Comparison of ENCODE assay signal across 18 cellular contexts in the genomic region with DNA sequence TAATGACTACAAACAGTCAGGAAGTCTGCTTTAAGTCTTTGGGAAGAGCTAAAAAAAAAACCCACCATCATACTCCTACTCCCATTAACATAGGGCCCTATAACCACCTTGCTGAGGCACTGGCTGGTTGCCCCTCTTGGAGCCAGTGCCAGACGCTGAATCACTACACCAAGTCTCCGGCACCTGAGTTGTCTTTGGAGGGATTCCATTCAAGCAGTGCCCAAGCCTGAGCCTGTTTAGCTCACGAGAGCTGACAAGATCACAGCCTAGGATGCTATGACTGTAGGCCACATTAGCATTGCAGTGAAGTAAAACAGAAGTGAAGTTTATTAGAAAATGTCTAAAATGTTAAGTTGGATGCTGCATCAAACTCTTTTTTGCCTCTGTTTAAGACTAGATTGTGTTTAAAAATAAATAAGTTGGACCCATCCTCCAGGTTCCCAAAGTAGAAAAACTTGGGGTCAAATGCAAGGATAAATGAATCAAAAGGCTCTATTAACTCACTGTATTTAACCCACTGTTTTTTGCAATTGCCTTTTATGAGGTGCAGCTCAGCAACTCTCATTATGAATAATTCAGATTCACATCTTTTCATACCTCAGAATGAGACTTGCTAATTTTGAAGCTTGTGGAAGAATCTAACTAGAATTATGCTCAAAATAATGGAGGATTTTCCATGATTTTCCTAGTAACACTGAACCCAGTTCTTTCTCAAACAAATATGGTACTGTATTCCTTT.
A peak's percentile ranks its signal among the peaks of the same experiment; 100 is the strongest.
DNase-seq lines count a peak whose midpoint lies in the region; ATAC-seq and TF ChIP-seq lines count a peak whose summit lies in the region.
"Had no signal": no experiment of that assay in that cellular context is flagged by ENCODE, and none has a peak within 500 bp of the region (broad histone marks: within the 10 kb centered on the region; RNA-seq: fewer than 3 reads in every experiment).

No MANE protein-coding gene starts in this region.

- no peak for TF ChIP-seq CTCF in type B pancreatic cell (conservative IDR thresholded peaks at IDR 0.05)

- ATAC-seq in memory B cell (ENCODE audit: low read depth), result no peak

- H3K4me1 Mint-ChIP-seq in activated naive CD8-positive, alpha-beta T cell (ENCODE audit: low read depth), result peaks cover 89% of the 10 kb centered on the region
- H3K4me1 Mint-ChIP-seq in memory B cell, result peaks cover 57% of the 10 kb centered on the region
- H3K4me1 Mint-ChIP-seq in type B pancreatic cell (ENCODE audit: unreplicated experiment), result peaks cover 59% of the 10 kb centered on the region

- H3K27ac ChIP-seq in substantia nigra (ENCODE audit: low read depth, low read length, poor library complexity, severe bottlenecking), result no peak overlapping the region
- H3K27ac ChIP-seq: brain microvascular endothelial cell, PC-9, WERI-Rb-1 had no signal

- DNase-seq in stimulated activated CD4-positive, alpha-beta T cell treated with anti-CD3 and anti-CD28 coated beads, Interleukin-4, amount 100 ng/mL, for 24 hours, result peak; percentile 37
- no peak for DNase-seq in stimulated activated CD4-positive, alpha-beta T cell treated with anti-CD3 and anti-CD28 coated beads, Interleukin-4, amount 100 ng/mL, for 1 hour
- DNase-seq in memory B cell (ENCODE audit: low spot score in 2 of 2) (no peak), type B pancreatic cell (ENCODE audit: extremely low spot score, unreplicated experiment) (no peak), DMS 273 (lab: John Stamatoyannopoulos, UW; ENCODE audit: unreplicated experiment) (no peak), substantia nigra (lab: John Stamatoyannopoulos, UW) (no peak), NCI-H446 (lab: John Stamatoyannopoulos, UW) (no peak)
- DNase-seq: BE2C; brain microvascular endothelial cell; effector CD8-positive, alpha-beta T cell; EL; foreskin fibroblast; KBM-7; NCI-H1694; nucleus accumbens; PC-9; WERI-Rb-1 had no signal

- no peaks in the 10 kb centered on the region for H3K27me3 Mint-ChIP-seq in activated naive CD8-positive, alpha-beta T cell
- H3K27me3 Mint-ChIP-seq in memory B cell, result no peaks in the 10 kb centered on the region
- no peaks in the 10 kb centered on the region for H3K27me3 Mint-ChIP-seq in type B pancreatic cell

- H3K9me3 Mint-ChIP-seq in activated naive CD8-positive, alpha-beta T cell (ENCODE audit: low read depth), result no peaks in the 10 kb centered on the region
- H3K9me3 Mint-ChIP-seq in memory B cell (no peaks in the 10 kb centered on the region), type B pancreatic cell (no peaks in the 10 kb centered on the region)

- H3K27ac Mint-ChIP-seq in activated naive CD8-positive, alpha-beta T cell, result peak overlapping the region; percentile 84
- H3K27ac Mint-ChIP-seq in memory B cell, result peak overlapping the region; percentile 91
- no peak overlapping the region for H3K27ac Mint-ChIP-seq in type B pancreatic cell

- H3K36me3 Mint-ChIP-seq in activated naive CD8-positive, alpha-beta T cell, result peaks cover 51% of the 10 kb centered on the region
- H3K36me3 Mint-ChIP-seq in memory B cell (peaks cover 32% of the 10 kb centered on the region), type B pancreatic cell (peaks cover 18% of the 10 kb centered on the region)

- peak overlapping the region; percentile 62 for H3K4me3 Mint-ChIP-seq in activated naive CD8-positive, alpha-beta T cell
- H3K4me3 Mint-ChIP-seq in memory B cell (no peak overlapping the region), type B pancreatic cell (no peak overlapping the region)
